ENCODE assay signal across 1 cellular context in the genomic region with DNA sequence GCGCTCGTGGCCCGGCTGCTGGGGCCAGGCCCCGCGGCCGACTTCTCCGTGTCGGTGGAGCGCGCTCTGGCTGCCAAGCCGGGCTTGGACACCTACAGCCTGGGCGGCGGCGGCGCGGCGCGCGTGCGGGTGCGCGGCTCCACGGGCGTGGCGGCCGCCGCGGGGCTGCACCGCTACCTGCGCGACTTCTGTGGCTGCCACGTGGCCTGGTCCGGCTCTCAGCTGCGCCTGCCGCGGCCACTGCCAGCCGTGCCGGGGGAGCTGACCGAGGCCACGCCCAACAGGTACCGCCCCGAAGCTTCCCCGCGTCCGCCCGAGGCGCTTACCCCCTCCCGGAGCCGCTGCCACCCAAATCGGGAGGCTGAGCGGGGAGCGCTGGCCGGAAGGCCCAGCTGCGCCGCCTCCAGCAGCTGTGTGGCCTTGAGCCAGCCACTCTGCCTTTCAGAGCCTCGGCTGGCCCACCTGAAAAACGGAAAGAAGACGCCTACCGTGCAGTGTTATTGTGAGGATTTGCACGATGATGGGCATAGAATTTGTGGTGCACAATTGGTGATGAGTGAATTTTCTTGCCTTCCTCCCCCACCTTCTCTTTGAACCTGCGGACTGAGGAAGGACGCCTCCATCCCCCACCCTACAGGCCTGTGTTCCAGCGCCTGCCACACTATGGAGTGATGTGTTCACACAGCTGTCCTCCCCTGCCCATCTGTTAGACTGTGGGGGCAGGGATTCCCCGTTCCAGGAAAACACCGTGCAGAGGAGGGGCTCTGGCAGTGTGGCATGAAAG.
TF ChIP-seq lines count a peak whose summit lies in the region.

No MANE protein-coding gene starts in this region.

TF ChIP-seq in HepG2, 621 proteins besides CTCF, POLR2A, EP300 and RAD21 (continued from another document and continues in another):
- TF ChIP-seq, protein P1, sequence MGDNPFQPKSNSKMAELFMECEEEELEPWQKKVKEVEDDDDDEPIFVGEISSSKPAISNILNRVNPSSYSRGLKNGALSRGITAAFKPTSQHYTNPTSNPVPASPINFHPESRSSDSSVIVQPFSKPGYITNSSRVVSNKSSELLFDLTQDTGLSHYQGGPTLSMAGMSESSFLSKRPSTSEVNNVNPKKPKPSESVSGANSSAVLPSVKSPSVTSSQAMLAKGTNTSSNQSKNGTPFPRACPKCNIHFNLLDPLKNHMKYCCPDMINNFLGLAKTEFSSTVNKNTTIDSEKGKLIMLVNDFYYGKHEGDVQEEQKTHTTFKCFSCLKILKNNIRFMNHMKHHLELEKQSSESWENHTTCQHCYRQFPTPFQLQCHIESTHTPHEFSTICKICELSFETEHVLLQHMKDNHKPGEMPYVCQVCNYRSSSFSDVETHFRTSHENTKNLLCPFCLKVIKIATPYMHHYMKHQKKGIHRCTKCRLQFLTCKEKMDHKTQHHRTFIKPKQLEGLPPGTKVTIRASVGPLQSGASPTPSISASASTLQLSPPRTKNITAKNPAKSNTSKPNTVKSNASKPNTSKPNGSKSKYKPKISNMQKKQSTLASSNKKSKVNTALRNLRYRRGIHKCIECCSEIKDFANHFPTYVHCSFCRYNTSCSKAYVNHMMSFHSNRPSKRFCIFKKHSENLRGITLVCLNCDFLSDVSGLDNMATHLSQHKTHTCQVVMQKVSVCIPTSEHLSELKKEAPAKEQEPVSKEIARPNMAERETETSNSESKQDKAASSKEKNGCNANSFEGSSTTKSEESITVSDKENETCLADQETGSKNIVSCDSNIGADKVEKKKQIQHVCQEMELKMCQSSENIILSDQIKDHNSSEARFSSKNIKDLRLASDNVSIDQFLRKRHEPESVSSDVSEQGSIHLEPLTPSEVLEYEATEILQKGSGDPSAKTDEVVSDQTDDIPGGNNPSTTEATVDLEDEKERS (CRISPR knock-in tag; IDR thresholded peaks at IDR 0.05) = 0 out of 2 replicates have a peak, but pooled peaks have one; percentile 10
- no peak for TF ChIP-seq TRIM24 (CRISPR knock-in tag; IDR thresholded peaks at IDR 0.05)
- TF ChIP-seq ZNF136 (CRISPR knock-in tag; IDR thresholded peaks at IDR 0.05; ENCODE audit: low read depth) = peak; percentile 30; the same call in 1 of the 2 replicates
- TF ChIP-seq NFIC (IDR thresholded peaks at IDR 0.05; ENCODE audit: low read length) = no peak
- TF ChIP-seq SAFB2 (CRISPR knock-in tag; IDR thresholded peaks at IDR 0.05; ENCODE audit: borderline replicate concordance, low read depth) = peak; percentile 44; the same call in 1 of the 2 replicates
- TF ChIP-seq HMG20A (CRISPR knock-in tag; IDR thresholded peaks at IDR 0.05; ENCODE audit: borderline replicate concordance) = peak; percentile 51; the same call in 1 of the 2 replicates
- TF ChIP-seq, protein P2, sequence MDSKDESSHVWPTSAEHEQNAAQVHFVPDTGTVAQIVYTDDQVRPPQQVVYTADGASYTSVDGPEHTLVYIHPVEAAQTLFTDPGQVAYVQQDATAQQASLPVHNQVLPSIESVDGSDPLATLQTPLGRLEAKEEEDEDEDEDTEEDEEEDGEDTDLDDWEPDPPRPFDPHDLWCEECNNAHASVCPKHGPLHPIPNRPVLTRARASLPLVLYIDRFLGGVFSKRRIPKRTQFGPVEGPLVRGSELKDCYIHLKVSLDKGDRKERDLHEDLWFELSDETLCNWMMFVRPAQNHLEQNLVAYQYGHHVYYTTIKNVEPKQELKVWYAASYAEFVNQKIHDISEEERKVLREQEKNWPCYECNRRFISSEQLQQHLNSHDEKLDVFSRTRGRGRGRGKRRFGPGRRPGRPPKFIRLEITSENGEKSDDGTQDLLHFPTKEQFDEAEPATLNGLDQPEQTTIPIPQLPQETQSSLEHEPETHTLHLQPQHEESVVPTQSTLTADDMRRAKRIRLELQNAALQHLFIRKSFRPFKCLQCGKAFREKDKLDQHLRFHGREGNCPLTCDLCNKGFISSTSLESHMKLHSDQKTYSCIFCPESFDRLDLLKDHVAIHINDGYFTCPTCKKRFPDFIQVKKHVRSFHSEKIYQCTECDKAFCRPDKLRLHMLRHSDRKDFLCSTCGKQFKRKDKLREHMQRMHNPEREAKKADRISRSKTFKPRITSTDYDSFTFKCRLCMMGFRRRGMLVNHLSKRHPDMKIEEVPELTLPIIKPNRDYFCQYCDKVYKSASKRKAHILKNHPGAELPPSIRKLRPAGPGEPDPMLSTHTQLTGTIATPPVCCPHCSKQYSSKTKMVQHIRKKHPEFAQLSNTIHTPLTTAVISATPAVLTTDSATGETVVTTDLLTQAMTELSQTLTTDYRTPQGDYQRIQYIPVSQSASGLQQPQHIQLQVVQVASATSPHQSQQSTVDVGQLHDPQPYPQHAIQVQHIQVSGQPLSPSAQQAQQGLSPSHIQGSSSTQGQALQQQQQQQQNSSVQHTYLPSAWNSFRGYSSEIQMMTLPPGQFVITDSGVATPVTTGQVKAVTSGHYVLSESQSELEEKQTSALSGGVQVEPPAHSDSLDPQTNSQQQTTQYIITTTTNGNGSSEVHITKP (CRISPR knock-in tag; IDR thresholded peaks at IDR 0.05; ENCODE audit: low read depth) = peak; percentile 63
- TF ChIP-seq, protein P3, sequence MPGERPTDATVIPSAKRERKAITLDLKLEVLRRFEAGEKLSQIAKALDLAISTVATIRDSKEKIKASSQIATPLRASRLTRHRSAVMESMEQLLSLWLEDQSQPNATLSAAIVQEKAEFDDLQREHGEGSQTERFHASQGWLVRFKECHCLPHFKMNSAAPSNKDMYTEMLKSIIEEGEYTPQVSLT (CRISPR knock-in tag; IDR thresholded peaks at IDR 0.05; ENCODE audit: borderline replicate concordance, low read depth) = no peak; the same call in 1 of the 2 replicates
- TF ChIP-seq ZNF337 (CRISPR knock-in tag; IDR thresholded peaks at IDR 0.05; ENCODE audit: borderline replicate concordance, low read depth) = peak; percentile 64; the same call in 1 of the 2 replicates
- TF ChIP-seq ZBTB7A (CRISPR knock-in tag; IDR thresholded peaks at IDR 0.05) = peak; percentile 73; the same call in 1 of the 2 replicates
- no peak for TF ChIP-seq NCOA5 (CRISPR knock-in tag; IDR thresholded peaks at IDR 0.05)
- no peak for TF ChIP-seq ZNF468 (CRISPR knock-in tag; IDR thresholded peaks at IDR 0.05)
- peak; percentile 66; the same call in 1 of the 2 replicates for TF ChIP-seq MIER2 (CRISPR knock-in tag; IDR thresholded peaks at IDR 0.05)
- TF ChIP-seq ZSCAN30 (CRISPR knock-in tag; IDR thresholded peaks at IDR 0.05) = no peak
- TF ChIP-seq PPARG (CRISPR knock-in tag; conservative IDR thresholded peaks at IDR 0.05) = no peak; the same call in 1 of the 2 replicates
- no peak for TF ChIP-seq NPAS2 (CRISPR knock-in tag; IDR thresholded peaks at IDR 0.05; ENCODE audit: borderline replicate concordance)
- no peak for TF ChIP-seq ZNF737 (CRISPR knock-in tag; IDR thresholded peaks at IDR 0.05; ENCODE audit: borderline replicate concordance)
- TF ChIP-seq SALL1 (CRISPR knock-in tag; IDR thresholded peaks at IDR 0.05) = peak; percentile 88
- peak; percentile 35; the same call in 1 of the 2 replicates for TF ChIP-seq TBX2 (CRISPR knock-in tag; IDR thresholded peaks at IDR 0.05; ENCODE audit: borderline replicate concordance)
- TF ChIP-seq MED8 (CRISPR knock-in tag; IDR thresholded peaks at IDR 0.05; ENCODE audit: insufficient replicate concordance) = no peak
- TF ChIP-seq SALL2 (CRISPR knock-in tag; IDR thresholded peaks at IDR 0.05) = peak; percentile 72
- TF ChIP-seq MEF2D (CRISPR knock-in tag; IDR thresholded peaks at IDR 0.05) = peak; percentile 73; the same call in 1 of the 2 replicates
- no peak for TF ChIP-seq ZNF460 (CRISPR knock-in tag; IDR thresholded peaks at IDR 0.05; ENCODE audit: borderline replicate concordance)
- TF ChIP-seq ZFX (CRISPR knock-in tag; IDR thresholded peaks at IDR 0.05; ENCODE audit: low read depth) = peak; percentile 98
- TF ChIP-seq ZNF724P (CRISPR knock-in tag; IDR thresholded peaks at IDR 0.05; ENCODE audit: borderline replicate concordance) = peak; percentile 21; the same call in 1 of the 2 replicates
- TF ChIP-seq, protein P4, sequence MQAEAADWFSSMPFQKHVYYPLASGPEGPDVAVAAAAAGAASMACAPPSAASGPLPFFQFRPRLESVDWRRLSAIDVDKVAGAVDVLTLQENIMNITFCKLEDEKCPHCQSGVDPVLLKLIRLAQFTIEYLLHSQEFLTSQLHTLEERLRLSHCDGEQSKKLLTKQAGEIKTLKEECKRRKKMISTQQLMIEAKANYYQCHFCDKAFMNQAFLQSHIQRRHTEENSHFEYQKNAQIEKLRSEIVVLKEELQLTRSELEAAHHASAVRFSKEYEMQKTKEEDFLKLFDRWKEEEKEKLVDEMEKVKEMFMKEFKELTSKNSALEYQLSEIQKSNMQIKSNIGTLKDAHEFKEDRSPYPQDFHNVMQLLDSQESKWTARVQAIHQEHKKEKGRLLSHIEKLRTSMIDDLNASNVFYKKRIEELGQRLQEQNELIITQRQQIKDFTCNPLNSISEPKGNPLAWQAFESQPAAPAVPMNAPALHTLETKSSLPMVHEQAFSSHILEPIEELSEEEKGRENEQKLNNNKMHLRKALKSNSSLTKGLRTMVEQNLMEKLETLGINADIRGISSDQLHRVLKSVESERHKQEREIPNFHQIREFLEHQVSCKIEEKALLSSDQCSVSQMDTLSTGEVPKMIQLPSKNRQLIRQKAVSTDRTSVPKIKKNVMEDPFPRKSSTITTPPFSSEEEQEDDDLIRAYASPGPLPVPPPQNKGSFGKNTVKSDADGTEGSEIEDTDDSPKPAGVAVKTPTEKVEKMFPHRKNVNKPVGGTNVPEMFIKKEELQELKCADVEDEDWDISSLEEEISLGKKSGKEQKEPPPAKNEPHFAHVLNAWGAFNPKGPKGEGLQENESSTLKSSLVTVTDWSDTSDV (CRISPR knock-in tag; IDR thresholded peaks at IDR 0.05) = no peak; the same call in 1 of the 2 replicates
- no peak for TF ChIP-seq DNMT1 (CRISPR knock-in tag; IDR thresholded peaks at IDR 0.05)
- TF ChIP-seq, protein P5, sequence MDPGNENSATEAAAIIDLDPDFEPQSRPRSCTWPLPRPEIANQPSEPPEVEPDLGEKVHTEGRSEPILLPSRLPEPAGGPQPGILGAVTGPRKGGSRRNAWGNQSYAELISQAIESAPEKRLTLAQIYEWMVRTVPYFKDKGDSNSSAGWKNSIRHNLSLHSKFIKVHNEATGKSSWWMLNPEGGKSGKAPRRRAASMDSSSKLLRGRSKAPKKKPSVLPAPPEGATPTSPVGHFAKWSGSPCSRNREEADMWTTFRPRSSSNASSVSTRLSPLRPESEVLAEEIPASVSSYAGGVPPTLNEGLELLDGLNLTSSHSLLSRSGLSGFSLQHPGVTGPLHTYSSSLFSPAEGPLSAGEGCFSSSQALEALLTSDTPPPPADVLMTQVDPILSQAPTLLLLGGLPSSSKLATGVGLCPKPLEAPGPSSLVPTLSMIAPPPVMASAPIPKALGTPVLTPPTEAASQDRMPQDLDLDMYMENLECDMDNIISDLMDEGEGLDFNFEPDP (CRISPR knock-in tag; conservative IDR thresholded peaks at IDR 0.05) = no peak
- TF ChIP-seq, protein P6, sequence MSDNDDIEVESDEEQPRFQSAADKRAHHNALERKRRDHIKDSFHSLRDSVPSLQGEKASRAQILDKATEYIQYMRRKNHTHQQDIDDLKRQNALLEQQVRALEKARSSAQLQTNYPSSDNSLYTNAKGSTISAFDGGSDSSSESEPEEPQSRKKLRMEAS (IDR thresholded peaks at IDR 0.05) = peak; percentile 85; the same call in 1 of the 2 replicates
- peak; percentile 93 for TF ChIP-seq KDM4B (CRISPR knock-in tag; IDR thresholded peaks at IDR 0.05)
- TF ChIP-seq WIZ (CRISPR knock-in tag; IDR thresholded peaks at IDR 0.05) = no peak
- peak; percentile 83; the same call in 1 of the 2 replicates for TF ChIP-seq KLF9 (CRISPR knock-in tag; IDR thresholded peaks at IDR 0.05; ENCODE audit: low read depth)
- TF ChIP-seq, protein P7, sequence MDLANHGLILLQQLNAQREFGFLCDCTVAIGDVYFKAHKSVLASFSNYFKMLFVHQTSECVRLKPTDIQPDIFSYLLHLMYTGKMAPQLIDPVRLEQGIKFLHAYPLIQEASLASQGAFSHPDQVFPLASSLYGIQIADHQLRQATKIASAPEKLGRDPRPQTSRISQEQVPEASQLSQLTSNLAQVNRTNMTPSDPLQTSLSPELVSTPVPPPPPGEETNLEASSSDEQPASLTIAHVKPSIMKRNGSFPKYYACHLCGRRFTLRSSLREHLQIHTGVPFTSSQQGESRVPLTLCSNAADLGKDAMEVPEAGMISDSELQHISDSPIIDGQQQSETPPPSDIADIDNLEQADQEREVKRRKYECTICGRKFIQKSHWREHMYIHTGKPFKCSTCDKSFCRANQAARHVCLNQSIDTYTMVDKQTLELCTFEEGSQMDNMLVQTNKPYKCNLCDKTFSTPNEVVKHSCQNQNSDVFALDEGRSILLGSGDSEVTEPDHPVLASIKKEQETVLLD (CRISPR knock-in tag; IDR thresholded peaks at IDR 0.05; ENCODE audit: low read depth) = peak; percentile 81
- TF ChIP-seq, protein P8, sequence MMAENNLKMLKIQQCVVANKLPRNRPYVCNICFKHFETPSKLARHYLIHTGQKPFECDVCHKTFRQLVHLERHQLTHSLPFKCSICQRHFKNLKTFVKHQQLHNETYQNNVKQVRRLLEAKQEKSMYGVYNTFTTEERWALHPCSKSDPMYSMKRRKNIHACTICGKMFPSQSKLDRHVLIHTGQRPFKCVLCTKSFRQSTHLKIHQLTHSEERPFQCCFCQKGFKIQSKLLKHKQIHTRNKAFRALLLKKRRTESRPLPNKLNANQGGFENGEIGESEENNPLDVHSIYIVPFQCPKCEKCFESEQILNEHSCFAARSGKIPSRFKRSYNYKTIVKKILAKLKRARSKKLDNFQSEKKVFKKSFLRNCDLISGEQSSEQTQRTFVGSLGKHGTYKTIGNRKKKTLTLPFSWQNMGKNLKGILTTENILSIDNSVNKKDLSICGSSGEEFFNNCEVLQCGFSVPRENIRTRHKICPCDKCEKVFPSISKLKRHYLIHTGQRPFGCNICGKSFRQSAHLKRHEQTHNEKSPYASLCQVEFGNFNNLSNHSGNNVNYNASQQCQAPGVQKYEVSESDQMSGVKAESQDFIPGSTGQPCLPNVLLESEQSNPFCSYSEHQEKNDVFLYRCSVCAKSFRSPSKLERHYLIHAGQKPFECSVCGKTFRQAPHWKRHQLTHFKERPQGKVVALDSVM (CRISPR knock-in tag; IDR thresholded peaks at IDR 0.05) = peak; percentile 68; the same call in 1 of the 2 replicates
- TF ChIP-seq, protein P9, sequence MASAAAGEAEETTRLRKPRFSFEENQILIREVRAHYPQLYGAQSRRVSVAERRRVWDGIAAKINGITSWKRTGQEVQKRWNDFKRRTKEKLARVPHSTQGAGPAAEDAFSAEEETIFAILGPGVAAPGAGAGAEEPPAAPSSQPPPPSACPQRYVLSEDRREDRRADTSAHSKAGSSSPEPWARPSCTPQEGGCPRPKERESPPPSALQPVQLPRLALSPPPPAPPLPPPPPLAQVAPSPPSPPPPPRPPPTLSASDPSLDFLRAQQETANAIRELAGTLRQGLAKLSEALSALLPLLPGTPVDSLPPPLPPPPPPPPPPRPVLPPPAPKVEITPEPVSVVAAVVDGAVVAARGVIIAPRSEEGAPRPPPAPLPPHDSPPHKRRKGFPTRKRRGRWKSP (CRISPR knock-in tag; IDR thresholded peaks at IDR 0.05) = no peak; the same call in 1 of the 2 replicates
- no peak for TF ChIP-seq TCF7 (IDR thresholded peaks at IDR 0.05; ENCODE audit: low read depth)
- TF ChIP-seq ZNF776 (CRISPR knock-in tag; IDR thresholded peaks at IDR 0.05) = no peak; the same call in 1 of the 2 replicates
- peak; percentile 17; the same call in 1 of the 2 replicates for TF ChIP-seq HNRNPL (IDR thresholded peaks at IDR 0.05; ENCODE audit: low read depth, low read length)
- TF ChIP-seq ZNF367 (CRISPR knock-in tag; IDR thresholded peaks at IDR 0.05; ENCODE audit: borderline replicate concordance) = no peak
- peak; percentile 84 for TF ChIP-seq SAP130 (CRISPR knock-in tag; IDR thresholded peaks at IDR 0.05; ENCODE audit: low read depth)
- peak; percentile 74; the same call in 1 of the 2 replicates for TF ChIP-seq YEATS2 (CRISPR knock-in tag; IDR thresholded peaks at IDR 0.05; ENCODE audit: borderline replicate concordance)
